In the genomic region with DNA sequence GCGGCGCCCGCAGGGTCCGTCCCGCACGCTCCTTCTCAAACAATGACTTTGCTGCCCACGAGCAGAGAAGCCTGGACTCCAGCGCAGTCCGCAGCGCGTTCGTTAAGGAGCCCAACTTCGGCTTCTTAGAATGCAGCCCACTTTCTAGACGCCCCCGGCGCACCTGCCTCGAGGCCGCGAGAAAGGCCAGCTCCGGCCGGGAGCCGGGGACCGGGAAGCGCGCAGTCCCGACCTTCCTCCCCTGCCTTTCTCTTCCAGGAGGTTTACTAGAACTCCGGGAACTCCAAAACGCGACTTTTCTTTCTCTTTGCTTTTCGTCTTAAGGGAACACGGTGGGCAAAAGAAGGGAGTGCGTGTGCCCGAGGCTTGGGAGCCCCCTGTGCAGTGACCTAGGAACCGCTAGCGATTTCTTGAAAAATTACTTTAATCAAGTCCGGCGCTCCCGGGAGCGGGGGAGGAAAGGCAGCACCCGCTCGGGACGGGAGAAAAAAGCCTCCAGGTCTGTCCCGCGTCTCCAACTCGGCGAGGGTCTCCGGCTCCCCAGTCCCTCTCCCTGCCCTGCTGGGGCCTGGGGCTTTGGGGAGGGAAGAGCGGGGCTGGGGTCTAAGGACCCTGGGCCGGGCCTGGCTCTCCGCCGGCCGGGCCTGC, we compare ENCODE assay signal across 8 cellular contexts. TPM values are rescaled to one million over a fixed set of nuclear protein-coding genes. Genes with fewer than 3 reads are reported as not detected.
A peak's percentile ranks its signal among the peaks of the same experiment; 100 is the strongest.
DNase-seq lines count a peak whose midpoint lies in the region; ATAC-seq and TF ChIP-seq lines count a peak whose summit lies in the region.

No MANE protein-coding gene starts in this region.

- H3K9ac ChIP-seq in endocrine pancreas (ENCODE audit: control insufficient read depth, insufficient read depth, low read length) (peak overlapping the region; percentile 87), trophoblast cell (ENCODE audit: low read length) (no peak overlapping the region)

- H3K36me3 ChIP-seq in GM06990 (ENCODE audit: control insufficient read depth, insufficient read depth, low read length), result no peaks in the 10 kb centered on the region
- H3K36me3 ChIP-seq in endocrine pancreas (ENCODE audit: control insufficient read depth, insufficient read depth, low read length), result peaks cover 3% of the 10 kb centered on the region
- no peaks in the 10 kb centered on the region for H3K36me3 ChIP-seq in trophoblast cell (ENCODE audit: control insufficient read depth in 1 of 2, insufficient read depth in 2 of 2, low read length in 2 of 2)

- peak overlapping the region; percentile 46 for H3K4me2 ChIP-seq in trophoblast cell (ENCODE audit: low read length)

- no peak overlapping the region for H3K23ac ChIP-seq in trophoblast cell (ENCODE audit: low read length)

- no peak overlapping the region for H4K12ac ChIP-seq in trophoblast cell (ENCODE audit: low read depth, low read length)

- no peak overlapping the region for H4K8ac ChIP-seq in trophoblast cell (ENCODE audit: low read depth, low read length)

- no CpG with 5 or more reads among the region's 52 CpGs for WGBS in trophoblast cell (ENCODE audit: extremely low coverage, insufficient coverage, insufficient read length)

- ATAC-seq in GM21723 (IDR thresholded peaks at IDR 0.05; ENCODE audit: unreplicated experiment) (no peak), sciatic nerve (no peak)

- no peak overlapping the region for H2AFZ ChIP-seq in trophoblast cell (ENCODE audit: insufficient read depth, low read length, poor library complexity)

- no peak overlapping the region for H2BK120ac ChIP-seq in trophoblast cell (ENCODE audit: insufficient read depth, low read length, poor library complexity)

- H3K27me3 ChIP-seq in GM06990 (replicated peaks; ENCODE audit: control insufficient read depth, insufficient read depth, low read length) (peaks cover 2% of the 10 kb centered on the region), endocrine pancreas (ENCODE audit: control insufficient read depth, insufficient read depth, low read length) (no peaks in the 10 kb centered on the region), trophoblast cell (ENCODE audit: insufficient read depth, low read length) (peaks cover 62% of the 10 kb centered on the region)

- H3K79me1 ChIP-seq in trophoblast cell (ENCODE audit: low read length), result no peaks in the 10 kb centered on the region

- intact Hi-C loops in sciatic nerve (cut with DNase I), result no loop called here

- H3K27ac ChIP-seq in trophoblast cell (ENCODE audit: low read depth, low read length), result no peak overlapping the region

- no peak overlapping the region for H2BK5ac ChIP-seq in trophoblast cell (ENCODE audit: low read depth, low read length, poor library complexity)

- H3K4ac ChIP-seq in trophoblast cell (ENCODE audit: low read depth, low read length), result no peak overlapping the region

- no peak overlapping the region for H3K14ac ChIP-seq in trophoblast cell (ENCODE audit: low read length)

- H3K79me2 ChIP-seq in trophoblast cell (ENCODE audit: control insufficient read depth, insufficient read depth, low read length, poor library complexity), result no peaks in the 10 kb centered on the region

- H3K9me3 ChIP-seq in endocrine pancreas (ENCODE audit: control insufficient read depth, low read length), result no peaks in the 10 kb centered on the region
- no peaks in the 10 kb centered on the region for H3K9me3 ChIP-seq in trophoblast cell (ENCODE audit: insufficient read depth, low read depth, low read length)

- H3K18ac ChIP-seq in trophoblast cell (ENCODE audit: low read length), result no peak overlapping the region

- peaks cover 13% of the 10 kb centered on the region for H3K4me1 ChIP-seq in endocrine pancreas (ENCODE audit: control insufficient read depth, insufficient read depth, low read length)
- peaks cover 9 to 18% of the 10 kb centered on the region in 2 experiments for H3K4me1 ChIP-seq in trophoblast cell (ENCODE audit: control insufficient read depth in 1 of 2, insufficient read depth in 2 of 2, low read length in 2 of 2)

- TF ChIP-seq CTCF in GM06990 (IDR thresholded peaks at IDR 0.05; ENCODE audit: insufficient read depth, low read length, poor library complexity, severe bottlenecking), result no peak

- peak overlapping the region; percentile 51 for H3K4me3 ChIP-seq in GM06990 (replicated peaks; ENCODE audit: low read depth, low read length)
- peak overlapping the region; percentile 77 for H3K4me3 ChIP-seq in endocrine pancreas (ENCODE audit: control insufficient read depth, insufficient read depth, low read length)
- H3K4me3 ChIP-seq in trophoblast cell (ENCODE audit: low read depth, low read length), result no peak overlapping the region

- DNase-seq in GM06990 (ENCODE audit: extremely low read depth, insufficient read length) (peak; percentile 26), NCI-H1105 treated with DMSO at 0.1 percent for 48 hours (lab: John Stamatoyannopoulos, UW) (peak; percentile 5), trophoblast cell (peak; percentile 18 to 43), Ammon's horn (ENCODE audit: low spot score) (no peak), sciatic nerve (ENCODE audit: low spot score) (no peak), mucosa of gallbladder (ENCODE audit: low spot score) (no peak)

- H2AK5ac ChIP-seq in trophoblast cell (ENCODE audit: low read length), result no peak overlapping the region

- H4K91ac ChIP-seq in trophoblast cell (ENCODE audit: low read depth, low read length), result no peak overlapping the region

- H2BK12ac ChIP-seq in trophoblast cell (ENCODE audit: low read length), result no peak overlapping the region

RNA-seq across cellular contexts. Expression of gene HNF1B, which starts 2.6 kb away (rescaled TPM):
- polyA plus RNA-seq in trophoblast cell (2013), result 0.03 TPM in 1 of 2 replicates, not detected in the other
- total RNA-seq in sciatic nerve, result not detected
- 142 TPM for total RNA-seq in mucosa of gallbladder

Comparison
In these comparisons a context has a peak if more than half of its experiments do, and no peak if none do; other contexts are left out.
1. DNase-seq: peak in GM06990 (single experiment), NCI-H1105 treated with DMSO at 0.1 percent for 48 hours (single experiment) and trophoblast cell (2 of 2); none in Ammon's horn (single experiment), sciatic nerve (single experiment) and mucosa of gallbladder (single experiment).
2. RNA of gene HNF1B, which starts 2.6 kb away (total RNA-seq): 142 TPM in mucosa of gallbladder (single experiment); not detected in sciatic nerve (single experiment); every median in the first group is over 100 times any median in the second.